ENCODE assay signal across 11 cellular contexts in genomic region chr10:94066411-94066810, GRCh38.
DNase-seq lines count a peak whose midpoint lies in the region; ATAC-seq and TF ChIP-seq lines count a peak whose summit lies in the region.
"Had no signal": no experiment of that assay in that cellular context is flagged by ENCODE, and none has a peak within 500 bp of the region (broad histone marks: within the 10 kb centered on the region; RNA-seq: fewer than 3 reads in every experiment).

No MANE protein-coding gene starts in this region.

- no peaks in the 10 kb centered on the region for H3K9me3 Mint-ChIP-seq in Caco-2 (ENCODE audit: unreplicated experiment)
- peaks cover 11% of the 10 kb centered on the region for H3K9me3 Mint-ChIP-seq in natural killer cell treated with Interleukin-12 subunit alpha and Interleukin-12 subunit beta and Interleukin-15 and Interleukin-18, amount 100 ng/mL, for 72 hours
- H3K9me3 Mint-ChIP-seq: activated naive CD4-positive, alpha-beta T cell treated with anti-CD3 and anti-CD28 coated beads, Interleukin-2, amount 50 U/mL, for 24 hours; IgD-negative memory B cell had no signal

- ATAC-seq in natural killer cell treated with Interleukin-12 subunit alpha and Interleukin-12 subunit beta and Interleukin-15 and Interleukin-18, amount 100 ng/mL, for 72 hours: no peak
- no peak for ATAC-seq in HG03342 (IDR thresholded peaks at IDR 0.05; ENCODE audit: unreplicated experiment)
- ATAC-seq in GM21390 (IDR thresholded peaks at IDR 0.05; ENCODE audit: unreplicated experiment): no peak
- ATAC-seq: esophagus mucosa had no signal

- H3K79me2 ChIP-seq in mammary epithelial cell (ENCODE audit: insufficient read depth, low read length): no peaks in the 10 kb centered on the region

- dilution Hi-C loops in mammary epithelial cell (cut with HindIII; ENCODE audit: low sequenced_read_pairs): no loop called here

- H3K27me3 ChIP-seq in Caco-2 (replicated peaks; ENCODE audit: control insufficient read depth, insufficient read depth, low read length) (no peaks in the 10 kb centered on the region), mammary epithelial cell (ENCODE audit: insufficient read depth, low read length) (no peaks in the 10 kb centered on the region)

- H3K9ac ChIP-seq in mammary epithelial cell (ENCODE audit: insufficient read depth, low read length): no peak overlapping the region

- no peaks in the 10 kb centered on the region for H3K27me3 Mint-ChIP-seq in Caco-2 (ENCODE audit: insufficient read depth, unreplicated experiment)
- peaks cover 0 to 7% of the 10 kb centered on the region in 2 donors for H3K27me3 Mint-ChIP-seq in natural killer cell treated with Interleukin-12 subunit alpha and Interleukin-12 subunit beta and Interleukin-15 and Interleukin-18, amount 100 ng/mL, for 72 hours
- H3K27me3 Mint-ChIP-seq: IgD-negative memory B cell had no signal

- no peak overlapping the region for H3K4me3 ChIP-seq in Caco-2 (ENCODE audit: low read depth, low read length)
- H3K4me3 ChIP-seq in mammary epithelial cell (replicated peaks in 1 of 3; ENCODE audit: insufficient read depth in 1 of 3, low read depth in 2 of 3, low read length in 3 of 3): no peak overlapping the region

- H3K4me1 Mint-ChIP-seq in Caco-2 (ENCODE audit: low read depth, unreplicated experiment): peaks cover 19% of the 10 kb centered on the region
- H3K4me1 Mint-ChIP-seq in natural killer cell treated with Interleukin-12 subunit alpha and Interleukin-12 subunit beta and Interleukin-15 and Interleukin-18, amount 100 ng/mL, for 72 hours (ENCODE audit: low read depth in 2 of 2): no peaks in the 10 kb centered on the region
- H3K4me1 Mint-ChIP-seq: activated naive CD4-positive, alpha-beta T cell treated with anti-CD3 and anti-CD28 coated beads, Interleukin-2, amount 50 U/mL, for 24 hours; IgD-negative memory B cell had no signal

- H3K36me3 ChIP-seq in Caco-2 (ENCODE audit: control insufficient read depth, insufficient read depth, low read length) (no peaks in the 10 kb centered on the region), mammary epithelial cell (ENCODE audit: insufficient read depth, low read length) (no peaks in the 10 kb centered on the region)

- in situ Hi-C loops in KBM-7 (cut with MboI; ENCODE audit: low pct_unique_long_range_greater_than_20kb, low sequenced_read_pairs) (no loop called here), mammary epithelial cell (cut with MboI; ENCODE audit: low sequenced_read_pairs in 2 of 2) (no loop called here)

- CTCF ChIA-PET in Caco-2 (lab: Charles Lee): interaction anchor here (1.2 kb wide), 1 partner anchor 75 kb away, joined by 3 read pairs; no protein-coding TSS in a partner anchor
- CTCF ChIA-PET in mammary epithelial cell (lab: Charles Lee; ENCODE audit: low non-redundant PET): no interaction called here

- H3K9me3 ChIP-seq in Caco-2 (no peaks in the 10 kb centered on the region), mammary epithelial cell (replicated peaks; ENCODE audit: insufficient read depth, low read length) (no peaks in the 10 kb centered on the region)

- no peak overlapping the region for H3K4me2 ChIP-seq in mammary epithelial cell (ENCODE audit: insufficient read depth, low read depth, low read length)

- 50% methylated on average over 6 of the region's 6 CpGs for WGBS in mammary epithelial cell (ENCODE audit: low coverage, missing lambda C conversion rate)

- no peak overlapping the region for H3K4me3 Mint-ChIP-seq in Caco-2 (ENCODE audit: unreplicated experiment)
- H3K4me3 Mint-ChIP-seq in natural killer cell treated with Interleukin-12 subunit alpha and Interleukin-12 subunit beta and Interleukin-15 and Interleukin-18, amount 100 ng/mL, for 72 hours: no peak overlapping the region
- H3K4me3 Mint-ChIP-seq: activated naive CD4-positive, alpha-beta T cell treated with anti-CD3 and anti-CD28 coated beads, Interleukin-2, amount 50 U/mL, for 24 hours; IgD-negative memory B cell had no signal

- BruUV-seq in Caco-2 (replicated peaks; lab: Mats Ljungman, UMichigan): no TSS peak
- BruUV-seq in mammary epithelial cell (replicated peaks; lab: Mats Ljungman, UMichigan): no TSS peak

- H3K27ac ChIP-seq in mammary epithelial cell (ENCODE audit: insufficient read depth, low read depth, low read length): no peak overlapping the region

- TF ChIP-seq CTCF in Caco-2 (IDR thresholded peaks at IDR 0.05; ENCODE audit: insufficient read depth in 1 of 2, low read depth in 1 of 2, low read length in 1 of 2, severe bottlenecking in 1 of 2, unreplicated experiment in 1 of 2) (no peak), mammary epithelial cell (conservative IDR thresholded peaks at IDR 0.05 in 1 of 2, IDR thresholded peaks at IDR 0.05 in 1 of 2; ENCODE audit: extremely low read depth in 1 of 2, insufficient read depth in 1 of 2, low read depth in 1 of 2, low read length in 2 of 2) (no peak)

- no peak overlapping the region for H3K27ac Mint-ChIP-seq in Caco-2 (ENCODE audit: unreplicated experiment)
- no peak overlapping the region for H3K27ac Mint-ChIP-seq in natural killer cell treated with Interleukin-12 subunit alpha and Interleukin-12 subunit beta and Interleukin-15 and Interleukin-18, amount 100 ng/mL, for 72 hours
- H3K27ac Mint-ChIP-seq: activated naive CD4-positive, alpha-beta T cell treated with anti-CD3 and anti-CD28 coated beads, Interleukin-2, amount 50 U/mL, for 24 hours; IgD-negative memory B cell had no signal

- POLR2A ChIA-PET in Caco-2 (lab: Charles Lee): no interaction called here

- H2AFZ ChIP-seq in mammary epithelial cell (ENCODE audit: low read depth, low read length): no peak overlapping the region

- no peaks in the 10 kb centered on the region for H3K36me3 Mint-ChIP-seq in Caco-2 (ENCODE audit: insufficient read depth, unreplicated experiment)
- H3K36me3 Mint-ChIP-seq in natural killer cell treated with Interleukin-12 subunit alpha and Interleukin-12 subunit beta and Interleukin-15 and Interleukin-18, amount 100 ng/mL, for 72 hours: no peaks in the 10 kb centered on the region
- H3K36me3 Mint-ChIP-seq: activated naive CD4-positive, alpha-beta T cell treated with anti-CD3 and anti-CD28 coated beads, Interleukin-2, amount 50 U/mL, for 24 hours had no signal

- intact Hi-C loops in Caco-2 (cut with micrococcal nuclease; ENCODE audit: unreplicated experiment) (loop anchor here (2.0 kb wide), 1 partner anchor 14 kb away; no protein-coding TSS in a partner anchor), mammary epithelial cell (cut with micrococcal nuclease) (loop anchor here (5.0 kb wide), 1 partner anchor 364 kb away; the partner anchor contains the start of gene FRA10AC1)

- no peaks in the 10 kb centered on the region for H4K20me1 ChIP-seq in mammary epithelial cell (ENCODE audit: insufficient read depth, low read length)

- DNase-seq in Caco-2: peak; percentile 64 to 73
- DNase-seq in KBM-7: peak; percentile 28
- DNase-seq in mammary epithelial cell: peak; percentile 5
- DNase-seq in islet precursor cell: peak; percentile 64
- no peak for DNase-seq in T1000 (lab: John Stamatoyannopoulos, UW)
- DNase-seq in natural killer cell treated with Interleukin-12 subunit alpha and Interleukin-12 subunit beta and Interleukin-15 and Interleukin-18, amount 100 ng/mL, for 72 hours (ENCODE audit: low spot score): no peak

- H3K4me1 ChIP-seq in Caco-2 (peaks cover 17% of the 10 kb centered on the region), mammary epithelial cell (ENCODE audit: insufficient read depth, low read length) (no peaks in the 10 kb centered on the region)

Comparison
In these comparisons a context has a peak if more than half of its experiments do, and no peak if none do; other contexts are left out.
1. DNase-seq: peak in Caco-2 (2 of 2), KBM-7 (single experiment), mammary epithelial cell (single experiment) and islet precursor cell (single experiment); none in T1000 (single experiment) and natural killer cell treated with Interleukin-12 subunit alpha and Interleukin-12 subunit beta and Interleukin-15 and Interleukin-18, amount 100 ng/mL, for 72 hours (single experiment).